1 cellular context compared by ENCODE assay signal in the genomic region with DNA sequence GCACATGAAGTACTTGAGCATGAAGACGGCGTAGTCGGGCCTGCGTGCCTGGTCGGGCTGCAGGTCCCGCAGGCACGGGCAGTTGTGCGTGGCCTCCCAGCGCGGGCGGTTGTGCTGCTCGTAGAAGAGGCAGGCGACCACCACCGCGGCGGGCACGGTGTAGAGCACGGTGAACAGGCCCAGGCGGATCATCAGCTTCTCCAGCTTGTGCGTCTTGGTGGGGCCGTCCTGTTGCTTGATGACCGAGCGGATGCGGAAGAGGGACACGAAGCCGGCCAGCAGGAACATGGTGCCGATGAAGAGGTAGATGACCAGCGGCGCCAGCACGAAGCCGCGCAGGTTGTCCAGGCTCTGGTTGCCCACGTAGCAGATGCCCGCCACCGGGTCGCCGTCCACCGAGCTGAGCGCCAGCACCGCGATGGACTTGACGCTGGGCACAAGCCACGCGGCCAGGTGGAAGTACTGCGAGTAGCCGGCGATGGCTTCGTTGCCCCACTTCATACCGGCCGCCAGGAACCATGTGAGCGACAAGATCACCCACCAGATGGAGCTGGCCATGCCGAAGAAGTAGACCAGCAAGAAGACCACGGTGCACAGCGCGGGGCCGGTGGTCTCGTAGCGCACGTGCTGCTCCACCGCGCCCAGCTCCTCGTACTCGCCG.
TF ChIP-seq lines count a peak whose summit lies in the region.

No MANE protein-coding gene starts in this region.

TF ChIP-seq in WTC11, 78 proteins besides CTCF, POLR2A, EP300 and RAD21 (continued from another document and continues in another):
- TF ChIP-seq FOXP1 (CRISPR knock-in tag; IDR thresholded peaks at IDR 0.05; ENCODE audit: borderline replicate concordance): peak; percentile 96; the same call in 1 of the 2 replicates
- TF ChIP-seq, protein P1, sequence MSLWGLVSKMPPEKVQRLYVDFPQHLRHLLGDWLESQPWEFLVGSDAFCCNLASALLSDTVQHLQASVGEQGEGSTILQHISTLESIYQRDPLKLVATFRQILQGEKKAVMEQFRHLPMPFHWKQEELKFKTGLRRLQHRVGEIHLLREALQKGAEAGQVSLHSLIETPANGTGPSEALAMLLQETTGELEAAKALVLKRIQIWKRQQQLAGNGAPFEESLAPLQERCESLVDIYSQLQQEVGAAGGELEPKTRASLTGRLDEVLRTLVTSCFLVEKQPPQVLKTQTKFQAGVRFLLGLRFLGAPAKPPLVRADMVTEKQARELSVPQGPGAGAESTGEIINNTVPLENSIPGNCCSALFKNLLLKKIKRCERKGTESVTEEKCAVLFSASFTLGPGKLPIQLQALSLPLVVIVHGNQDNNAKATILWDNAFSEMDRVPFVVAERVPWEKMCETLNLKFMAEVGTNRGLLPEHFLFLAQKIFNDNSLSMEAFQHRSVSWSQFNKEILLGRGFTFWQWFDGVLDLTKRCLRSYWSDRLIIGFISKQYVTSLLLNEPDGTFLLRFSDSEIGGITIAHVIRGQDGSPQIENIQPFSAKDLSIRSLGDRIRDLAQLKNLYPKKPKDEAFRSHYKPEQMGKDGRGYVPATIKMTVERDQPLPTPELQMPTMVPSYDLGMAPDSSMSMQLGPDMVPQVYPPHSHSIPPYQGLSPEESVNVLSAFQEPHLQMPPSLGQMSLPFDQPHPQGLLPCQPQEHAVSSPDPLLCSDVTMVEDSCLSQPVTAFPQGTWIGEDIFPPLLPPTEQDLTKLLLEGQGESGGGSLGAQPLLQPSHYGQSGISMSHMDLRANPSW (CRISPR knock-in tag; conservative IDR thresholded peaks at IDR 0.05; ENCODE audit: low read depth): 0 out of 2 replicates have a peak, but pooled peaks have one; percentile 23
- TF ChIP-seq TCF7 (CRISPR knock-in tag; IDR thresholded peaks at IDR 0.05; ENCODE audit: low read depth): no peak; the same call in 1 of the 2 replicates
- TF ChIP-seq, protein P2, sequence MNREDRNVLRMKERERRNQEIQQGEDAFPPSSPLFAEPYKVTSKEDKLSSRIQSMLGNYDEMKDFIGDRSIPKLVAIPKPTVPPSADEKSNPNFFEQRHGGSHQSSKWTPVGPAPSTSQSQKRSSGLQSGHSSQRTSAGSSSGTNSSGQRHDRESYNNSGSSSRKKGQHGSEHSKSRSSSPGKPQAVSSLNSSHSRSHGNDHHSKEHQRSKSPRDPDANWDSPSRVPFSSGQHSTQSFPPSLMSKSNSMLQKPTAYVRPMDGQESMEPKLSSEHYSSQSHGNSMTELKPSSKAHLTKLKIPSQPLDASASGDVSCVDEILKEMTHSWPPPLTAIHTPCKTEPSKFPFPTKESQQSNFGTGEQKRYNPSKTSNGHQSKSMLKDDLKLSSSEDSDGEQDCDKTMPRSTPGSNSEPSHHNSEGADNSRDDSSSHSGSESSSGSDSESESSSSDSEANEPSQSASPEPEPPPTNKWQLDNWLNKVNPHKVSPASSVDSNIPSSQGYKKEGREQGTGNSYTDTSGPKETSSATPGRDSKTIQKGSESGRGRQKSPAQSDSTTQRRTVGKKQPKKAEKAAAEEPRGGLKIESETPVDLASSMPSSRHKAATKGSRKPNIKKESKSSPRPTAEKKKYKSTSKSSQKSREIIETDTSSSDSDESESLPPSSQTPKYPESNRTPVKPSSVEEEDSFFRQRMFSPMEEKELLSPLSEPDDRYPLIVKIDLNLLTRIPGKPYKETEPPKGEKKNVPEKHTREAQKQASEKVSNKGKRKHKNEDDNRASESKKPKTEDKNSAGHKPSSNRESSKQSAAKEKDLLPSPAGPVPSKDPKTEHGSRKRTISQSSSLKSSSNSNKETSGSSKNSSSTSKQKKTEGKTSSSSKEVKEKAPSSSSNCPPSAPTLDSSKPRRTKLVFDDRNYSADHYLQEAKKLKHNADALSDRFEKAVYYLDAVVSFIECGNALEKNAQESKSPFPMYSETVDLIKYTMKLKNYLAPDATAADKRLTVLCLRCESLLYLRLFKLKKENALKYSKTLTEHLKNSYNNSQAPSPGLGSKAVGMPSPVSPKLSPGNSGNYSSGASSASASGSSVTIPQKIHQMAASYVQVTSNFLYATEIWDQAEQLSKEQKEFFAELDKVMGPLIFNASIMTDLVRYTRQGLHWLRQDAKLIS (CRISPR knock-in tag; IDR thresholded peaks at IDR 0.05; ENCODE audit: borderline replicate concordance): no peak
- TF ChIP-seq ZNF138 (CRISPR knock-in tag; conservative IDR thresholded peaks at IDR 0.05): no peak
- TF ChIP-seq, protein P3, sequence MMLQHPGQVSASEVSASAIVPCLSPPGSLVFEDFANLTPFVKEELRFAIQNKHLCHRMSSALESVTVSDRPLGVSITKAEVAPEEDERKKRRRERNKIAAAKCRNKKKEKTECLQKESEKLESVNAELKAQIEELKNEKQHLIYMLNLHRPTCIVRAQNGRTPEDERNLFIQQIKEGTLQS (CRISPR knock-in tag; conservative IDR thresholded peaks at IDR 0.05): no peak
- TF ChIP-seq ZNF219 (CRISPR knock-in tag; IDR thresholded peaks at IDR 0.05; ENCODE audit: borderline replicate concordance): no peak
- TF ChIP-seq NR2C2 (CRISPR knock-in tag; IDR thresholded peaks at IDR 0.05): 0 out of 2 replicates have a peak, but pooled peaks have one; percentile 11
- peak; percentile 92 for TF ChIP-seq NFE2L1 (CRISPR knock-in tag; IDR thresholded peaks at IDR 0.05)
- TF ChIP-seq, protein P4, sequence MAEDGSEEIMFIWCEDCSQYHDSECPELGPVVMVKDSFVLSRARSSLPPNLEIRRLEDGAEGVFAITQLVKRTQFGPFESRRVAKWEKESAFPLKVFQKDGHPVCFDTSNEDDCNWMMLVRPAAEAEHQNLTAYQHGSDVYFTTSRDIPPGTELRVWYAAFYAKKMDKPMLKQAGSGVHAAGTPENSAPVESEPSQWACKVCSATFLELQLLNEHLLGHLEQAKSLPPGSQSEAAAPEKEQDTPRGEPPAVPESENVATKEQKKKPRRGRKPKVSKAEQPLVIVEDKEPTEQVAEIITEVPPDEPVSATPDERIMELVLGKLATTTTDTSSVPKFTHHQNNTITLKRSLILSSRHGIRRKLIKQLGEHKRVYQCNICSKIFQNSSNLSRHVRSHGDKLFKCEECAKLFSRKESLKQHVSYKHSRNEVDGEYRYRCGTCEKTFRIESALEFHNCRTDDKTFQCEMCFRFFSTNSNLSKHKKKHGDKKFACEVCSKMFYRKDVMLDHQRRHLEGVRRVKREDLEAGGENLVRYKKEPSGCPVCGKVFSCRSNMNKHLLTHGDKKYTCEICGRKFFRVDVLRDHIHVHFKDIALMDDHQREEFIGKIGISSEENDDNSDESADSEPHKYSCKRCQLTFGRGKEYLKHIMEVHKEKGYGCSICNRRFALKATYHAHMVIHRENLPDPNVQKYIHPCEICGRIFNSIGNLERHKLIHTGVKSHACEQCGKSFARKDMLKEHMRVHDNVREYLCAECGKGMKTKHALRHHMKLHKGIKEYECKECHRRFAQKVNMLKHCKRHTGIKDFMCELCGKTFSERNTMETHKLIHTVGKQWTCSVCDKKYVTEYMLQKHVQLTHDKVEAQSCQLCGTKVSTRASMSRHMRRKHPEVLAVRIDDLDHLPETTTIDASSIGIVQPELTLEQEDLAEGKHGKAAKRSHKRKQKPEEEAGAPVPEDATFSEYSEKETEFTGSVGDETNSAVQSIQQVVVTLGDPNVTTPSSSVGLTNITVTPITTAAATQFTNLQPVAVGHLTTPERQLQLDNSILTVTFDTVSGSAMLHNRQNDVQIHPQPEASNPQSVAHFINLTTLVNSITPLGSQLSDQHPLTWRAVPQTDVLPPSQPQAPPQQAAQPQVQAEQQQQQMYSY (CRISPR knock-in tag; IDR thresholded peaks at IDR 0.05): peak; percentile 49
- TF ChIP-seq JAZF1 (CRISPR knock-in tag; IDR thresholded peaks at IDR 0.05): no peak
- TF ChIP-seq, protein P5, sequence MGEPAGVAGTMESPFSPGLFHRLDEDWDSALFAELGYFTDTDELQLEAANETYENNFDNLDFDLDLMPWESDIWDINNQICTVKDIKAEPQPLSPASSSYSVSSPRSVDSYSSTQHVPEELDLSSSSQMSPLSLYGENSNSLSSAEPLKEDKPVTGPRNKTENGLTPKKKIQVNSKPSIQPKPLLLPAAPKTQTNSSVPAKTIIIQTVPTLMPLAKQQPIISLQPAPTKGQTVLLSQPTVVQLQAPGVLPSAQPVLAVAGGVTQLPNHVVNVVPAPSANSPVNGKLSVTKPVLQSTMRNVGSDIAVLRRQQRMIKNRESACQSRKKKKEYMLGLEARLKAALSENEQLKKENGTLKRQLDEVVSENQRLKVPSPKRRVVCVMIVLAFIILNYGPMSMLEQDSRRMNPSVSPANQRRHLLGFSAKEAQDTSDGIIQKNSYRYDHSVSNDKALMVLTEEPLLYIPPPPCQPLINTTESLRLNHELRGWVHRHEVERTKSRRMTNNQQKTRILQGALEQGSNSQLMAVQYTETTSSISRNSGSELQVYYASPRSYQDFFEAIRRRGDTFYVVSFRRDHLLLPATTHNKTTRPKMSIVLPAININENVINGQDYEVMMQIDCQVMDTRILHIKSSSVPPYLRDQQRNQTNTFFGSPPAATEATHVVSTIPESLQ (CRISPR knock-in tag; IDR thresholded peaks at IDR 0.05): no peak
- TF ChIP-seq CBFB (CRISPR knock-in tag; IDR thresholded peaks at IDR 0.05; ENCODE audit: low read depth): 0 out of 2 replicates have a peak, but pooled peaks have one; percentile 3
- TF ChIP-seq, protein P6, sequence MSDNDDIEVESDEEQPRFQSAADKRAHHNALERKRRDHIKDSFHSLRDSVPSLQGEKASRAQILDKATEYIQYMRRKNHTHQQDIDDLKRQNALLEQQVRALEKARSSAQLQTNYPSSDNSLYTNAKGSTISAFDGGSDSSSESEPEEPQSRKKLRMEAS (CRISPR knock-in tag; IDR thresholded peaks at IDR 0.05): peak; percentile 97
- no peak; the same call in 1 of the 2 replicates for TF ChIP-seq CREM (CRISPR knock-in tag; IDR thresholded peaks at IDR 0.05)
- no peak for TF ChIP-seq RORB (CRISPR knock-in tag; IDR thresholded peaks at IDR 0.05)
- no peak for TF ChIP-seq GRHL2 (CRISPR knock-in tag; IDR thresholded peaks at IDR 0.05; ENCODE audit: insufficient replicate concordance, severe bottlenecking)
- TF ChIP-seq, protein P7, sequence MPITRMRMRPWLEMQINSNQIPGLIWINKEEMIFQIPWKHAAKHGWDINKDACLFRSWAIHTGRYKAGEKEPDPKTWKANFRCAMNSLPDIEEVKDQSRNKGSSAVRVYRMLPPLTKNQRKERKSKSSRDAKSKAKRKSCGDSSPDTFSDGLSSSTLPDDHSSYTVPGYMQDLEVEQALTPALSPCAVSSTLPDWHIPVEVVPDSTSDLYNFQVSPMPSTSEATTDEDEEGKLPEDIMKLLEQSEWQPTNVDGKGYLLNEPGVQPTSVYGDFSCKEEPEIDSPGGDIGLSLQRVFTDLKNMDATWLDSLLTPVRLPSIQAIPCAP (CRISPR knock-in tag; IDR thresholded peaks at IDR 0.05): peak; percentile 94
- TF ChIP-seq, protein P8, sequence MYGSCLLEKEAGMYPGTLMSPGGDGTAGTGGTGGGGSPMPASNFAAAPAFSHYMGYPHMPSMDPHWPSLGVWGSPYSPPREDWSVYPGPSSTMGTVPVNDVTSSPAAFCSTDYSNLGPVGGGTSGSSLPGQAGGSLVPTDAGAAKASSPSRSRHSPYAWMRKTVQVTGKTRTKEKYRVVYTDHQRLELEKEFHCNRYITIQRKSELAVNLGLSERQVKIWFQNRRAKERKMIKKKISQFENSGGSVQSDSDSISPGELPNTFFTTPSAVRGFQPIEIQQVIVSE (CRISPR knock-in tag; IDR thresholded peaks at IDR 0.05; ENCODE audit: borderline replicate concordance): no peak
- TF ChIP-seq SP1 (CRISPR knock-in tag; conservative IDR thresholded peaks at IDR 0.05): no peak
- TF ChIP-seq TEAD1 (CRISPR knock-in tag; IDR thresholded peaks at IDR 0.05): peak; percentile 67; the same call in 1 of the 2 replicates
- TF ChIP-seq, protein P9, sequence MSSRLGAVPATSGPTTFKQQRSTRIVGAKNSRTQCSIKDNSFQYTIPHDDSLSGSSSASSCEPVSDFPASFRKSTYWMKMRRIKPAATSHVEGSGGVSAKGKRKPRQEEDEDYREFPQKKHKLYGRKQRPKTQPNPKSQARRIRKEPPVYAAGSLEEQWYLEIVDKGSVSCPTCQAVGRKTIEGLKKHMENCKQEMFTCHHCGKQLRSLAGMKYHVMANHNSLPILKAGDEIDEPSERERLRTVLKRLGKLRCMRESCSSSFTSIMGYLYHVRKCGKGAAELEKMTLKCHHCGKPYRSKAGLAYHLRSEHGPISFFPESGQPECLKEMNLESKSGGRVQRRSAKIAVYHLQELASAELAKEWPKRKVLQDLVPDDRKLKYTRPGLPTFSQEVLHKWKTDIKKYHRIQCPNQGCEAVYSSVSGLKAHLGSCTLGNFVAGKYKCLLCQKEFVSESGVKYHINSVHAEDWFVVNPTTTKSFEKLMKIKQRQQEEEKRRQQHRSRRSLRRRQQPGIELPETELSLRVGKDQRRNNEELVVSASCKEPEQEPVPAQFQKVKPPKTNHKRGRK (CRISPR knock-in tag; IDR thresholded peaks at IDR 0.05; ENCODE audit: borderline replicate concordance): no peak
- no peak for TF ChIP-seq NR3C1 (CRISPR knock-in tag; conservative IDR thresholded peaks at IDR 0.05; ENCODE audit: low read depth)
- TF ChIP-seq, protein P10, sequence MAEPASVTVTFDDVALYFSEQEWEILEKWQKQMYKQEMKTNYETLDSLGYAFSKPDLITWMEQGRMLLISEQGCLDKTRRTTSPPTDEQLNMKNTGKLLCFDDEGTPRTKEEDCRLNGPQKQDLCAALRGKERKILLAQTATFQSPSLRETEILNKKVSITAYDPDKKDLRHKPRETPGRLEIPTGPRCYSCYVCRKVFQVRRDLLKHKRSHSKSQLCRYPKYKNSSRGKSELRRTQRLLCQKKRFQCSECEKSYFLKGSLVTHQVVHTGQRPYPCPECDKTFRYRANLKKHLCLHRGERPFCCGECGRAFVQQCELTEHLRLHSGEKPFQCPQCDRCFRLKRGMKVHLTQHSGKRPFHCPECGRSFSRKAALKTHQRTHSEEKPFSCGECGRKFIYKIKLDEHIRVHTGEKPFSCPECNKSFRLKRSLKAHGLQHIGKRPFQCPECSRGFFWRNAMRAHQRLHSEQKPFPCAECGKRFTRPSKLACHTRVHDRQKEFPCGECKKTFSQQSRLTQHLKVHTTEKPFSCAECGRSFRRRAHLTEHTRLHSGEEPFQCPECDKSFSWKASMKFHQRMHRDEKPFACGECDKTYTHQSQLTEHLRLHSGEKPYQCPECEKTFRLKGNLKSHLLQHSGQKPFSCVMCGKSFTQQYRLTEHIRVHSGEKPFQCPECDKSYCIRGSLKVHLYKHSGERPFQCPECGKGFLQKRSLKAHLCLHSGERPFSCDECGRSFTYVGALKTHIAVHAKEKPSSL (CRISPR knock-in tag; conservative IDR thresholded peaks at IDR 0.05): no peak
- TF ChIP-seq, protein P11, sequence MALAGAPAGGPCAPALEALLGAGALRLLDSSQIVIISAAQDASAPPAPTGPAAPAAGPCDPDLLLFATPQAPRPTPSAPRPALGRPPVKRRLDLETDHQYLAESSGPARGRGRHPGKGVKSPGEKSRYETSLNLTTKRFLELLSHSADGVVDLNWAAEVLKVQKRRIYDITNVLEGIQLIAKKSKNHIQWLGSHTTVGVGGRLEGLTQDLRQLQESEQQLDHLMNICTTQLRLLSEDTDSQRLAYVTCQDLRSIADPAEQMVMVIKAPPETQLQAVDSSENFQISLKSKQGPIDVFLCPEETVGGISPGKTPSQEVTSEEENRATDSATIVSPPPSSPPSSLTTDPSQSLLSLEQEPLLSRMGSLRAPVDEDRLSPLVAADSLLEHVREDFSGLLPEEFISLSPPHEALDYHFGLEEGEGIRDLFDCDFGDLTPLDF (CRISPR knock-in tag; IDR thresholded peaks at IDR 0.05): no peak
- no peak for TF ChIP-seq MXD4 (CRISPR knock-in tag; IDR thresholded peaks at IDR 0.05; ENCODE audit: borderline replicate concordance)
- TF ChIP-seq ZBTB21 (CRISPR knock-in tag; IDR thresholded peaks at IDR 0.05; ENCODE audit: borderline replicate concordance): peak; percentile 55; the same call in 1 of the 2 replicates
- no peak for TF ChIP-seq PRRX2 (CRISPR knock-in tag; IDR thresholded peaks at IDR 0.05)
- TF ChIP-seq ZNF232 (CRISPR knock-in tag; IDR thresholded peaks at IDR 0.05): peak; percentile 93
- no peak for TF ChIP-seq FOXJ3 (CRISPR knock-in tag; IDR thresholded peaks at IDR 0.05; ENCODE audit: borderline replicate concordance)
- TF ChIP-seq TEAD4 (CRISPR knock-in tag; IDR thresholded peaks at IDR 0.05): peak; percentile 17
- TF ChIP-seq ZNF396 (CRISPR knock-in tag; IDR thresholded peaks at IDR 0.05; ENCODE audit: borderline replicate concordance): no peak
- peak; percentile 90 for TF ChIP-seq ETV6 (CRISPR knock-in tag; IDR thresholded peaks at IDR 0.05)
- TF ChIP-seq SOX15 (CRISPR knock-in tag; IDR thresholded peaks at IDR 0.05): no peak
- no peak for TF ChIP-seq OVOL2 (CRISPR knock-in tag; IDR thresholded peaks at IDR 0.05; ENCODE audit: borderline replicate concordance)
